Comparison of ENCODE assay signal across 16 cellular contexts in genomic region chr15:39363761-39364586, GRCh38.
DNase-seq lines count a peak whose midpoint lies in the region; ATAC-seq and TF ChIP-seq lines count a peak whose summit lies in the region.
"Had no signal": no experiment of that assay in that cellular context is flagged by ENCODE, and none has a peak within 500 bp of the region (broad histone marks: within the 10 kb centered on the region; RNA-seq: fewer than 3 reads in every experiment).

No MANE protein-coding gene starts in this region.

- H3K27me3 Mint-ChIP-seq in activated T-cell treated with anti-CD3 and anti-CD28 coated beads, Interleukin-2, amount 50 U/mL, for 4 hours (ENCODE audit: low read depth): peaks cover 12% of the 10 kb centered on the region
- H3K27me3 Mint-ChIP-seq in immature natural killer cell (ENCODE audit: low read depth in 3 of 3): peaks cover 3 to 23% (median 5%) of the 10 kb centered on the region in 3 donors

- TF ChIP-seq CTCF in PC-3 (conservative IDR thresholded peaks at IDR 0.05; ENCODE audit: low read depth, low read length): no peak
- TF ChIP-seq CTCF in epithelial cell of esophagus (IDR thresholded peaks at IDR 0.05; ENCODE audit: insufficient read depth, low read depth, low read length, missing control alignments): no peak

- H3K4me1 Mint-ChIP-seq in activated T-cell treated with anti-CD3 and anti-CD28 coated beads, Interleukin-2, amount 50 U/mL, for 4 hours (ENCODE audit: low read depth): no peaks in the 10 kb centered on the region
- no peaks in the 10 kb centered on the region for H3K4me1 Mint-ChIP-seq in immature natural killer cell

- intact Hi-C loops in PC-3 (cut with micrococcal nuclease): no loop called here

- H3K27ac ChIP-seq in PC-3 (ENCODE audit: low read length): no peak overlapping the region
- H3K27ac ChIP-seq: psoas muscle, SK-N-MC had no signal

- H3K9ac ChIP-seq in PC-3 (ENCODE audit: low read length): no peak overlapping the region

- peak; percentile 96 for DNase-seq in EH (ENCODE audit: low read depth)
- peak; percentile 55 for DNase-seq in PC-3
- DNase-seq in epithelial cell of esophagus (ENCODE audit: low read depth): peak; percentile 63
- DNase-seq in myocyte (ENCODE audit: low read depth): peak; percentile 56
- no peak for DNase-seq in GF-D8 (lab: John Stamatoyannopoulos, UW)
- DNase-seq in activated T-cell treated with anti-CD3 and anti-CD28 coated beads, Interleukin-2, amount 50 U/mL, for 4 hours: no peak
- DNase-seq in immature natural killer cell: no peak
- DNase-seq: activated naive CD4-positive, alpha-beta T cell treated with anti-CD3 and anti-CD28 coated beads for 36 hours; C1 segment of cervical spinal cord; cerebellar nuclear complex; psoas muscle; stimulated activated CD4-positive, alpha-beta T cell treated with anti-CD3 and anti-CD28 coated beads, Interleukin-2, amount 100 ng/mL, for 48 hours; uterus had no signal

- no peak overlapping the region for H3K27ac Mint-ChIP-seq in immature natural killer cell
- H3K27ac Mint-ChIP-seq: activated naive CD4-positive, alpha-beta T cell treated with anti-CD3 and anti-CD28 coated beads for 36 hours had no signal

- H3K4me2 ChIP-seq in PC-3 (ENCODE audit: low read length): no peak overlapping the region

- peaks cover 11% of the 10 kb centered on the region for H3K4me1 ChIP-seq in PC-3 (ENCODE audit: insufficient read depth, low read length)
- H3K4me1 ChIP-seq: HAP-1, psoas muscle had no signal

- H2AFZ ChIP-seq in PC-3 (ENCODE audit: low read length): no peak overlapping the region

- H3K36me3 ChIP-seq in PC-3 (ENCODE audit: low read depth, low read length): no peaks in the 10 kb centered on the region
- H3K36me3 ChIP-seq: HAP-1, uterus had no signal

- CTCF ChIA-PET in PC-3 (lab: Charles Lee): no interaction called here

- H3F3A ChIP-seq in PC-3 (ENCODE audit: low read length, unreplicated experiment): no peaks in the 10 kb centered on the region

- H3K27me3 ChIP-seq in PC-3 (ENCODE audit: low read length): no peaks in the 10 kb centered on the region
- H3K27me3 ChIP-seq: uterus had no signal

- H3K4me3 ChIP-seq in PC-3 (ENCODE audit: low read length) (no peak overlapping the region), epithelial cell of esophagus (ENCODE audit: low read length) (no peak overlapping the region)
- H3K4me3 ChIP-seq: HAP-1, psoas muscle, SK-N-MC, uterus had no signal

- no peak overlapping the region for H3K4me3 Mint-ChIP-seq in activated T-cell treated with anti-CD3 and anti-CD28 coated beads, Interleukin-2, amount 50 U/mL, for 4 hours
- no peak overlapping the region for H3K4me3 Mint-ChIP-seq in immature natural killer cell
- H3K4me3 Mint-ChIP-seq: activated naive CD4-positive, alpha-beta T cell treated with anti-CD3 and anti-CD28 coated beads for 36 hours had no signal

- H3K79me2 ChIP-seq in PC-3 (ENCODE audit: low read length): no peaks in the 10 kb centered on the region

- no peaks in the 10 kb centered on the region for H3K9me3 ChIP-seq in PC-3 (ENCODE audit: low read length)
- H3K9me3 ChIP-seq: HAP-1, psoas muscle, uterus had no signal

- no peaks in the 10 kb centered on the region for H3K36me3 Mint-ChIP-seq in activated T-cell treated with anti-CD3 and anti-CD28 coated beads, Interleukin-2, amount 50 U/mL, for 4 hours (ENCODE audit: insufficient read depth)
- peaks cover 0 to 4% (median 0%) of the 10 kb centered on the region in 3 donors for H3K36me3 Mint-ChIP-seq in immature natural killer cell

- peaks cover 4% of the 10 kb centered on the region for H3K9me3 Mint-ChIP-seq in activated T-cell treated with anti-CD3 and anti-CD28 coated beads, Interleukin-2, amount 50 U/mL, for 4 hours
- peaks cover 0 to 4% (median 2%) of the 10 kb centered on the region in 6 donors for H3K9me3 Mint-ChIP-seq in immature natural killer cell
- H3K9me3 Mint-ChIP-seq: activated naive CD4-positive, alpha-beta T cell treated with anti-CD3 and anti-CD28 coated beads for 36 hours had no signal

- H3K9me2 ChIP-seq in PC-3 (replicated peaks; ENCODE audit: low read length): no peaks in the 10 kb centered on the region

- BruUV-seq in PC-3 (replicated peaks; lab: Mats Ljungman, UMichigan): no TSS peak

- no peaks in the 10 kb centered on the region for H4K20me1 ChIP-seq in PC-3 (ENCODE audit: low read length)

- POLR2A ChIA-PET in PC-3 (lab: Charles Lee; ENCODE audit: unreplicated experiment): no interaction called here

- ATAC-seq in PC-3: no peak
- no peak for ATAC-seq in activated T-cell treated with anti-CD3 and anti-CD28 coated beads, Interleukin-2, amount 50 U/mL, for 4 hours
- no peak for ATAC-seq in GM21528 (IDR thresholded peaks at IDR 0.05; ENCODE audit: low FRiP score, unreplicated experiment)
- ATAC-seq: psoas muscle had no signal

Comparison
In these comparisons a context has a peak if more than half of its experiments do, and no peak if none do; other contexts are left out.
1. DNase-seq: peak in EH (single experiment), PC-3 (single experiment), epithelial cell of esophagus (single experiment) and myocyte (single experiment); none in GF-D8 (single experiment), activated T-cell treated with anti-CD3 and anti-CD28 coated beads, Interleukin-2, amount 50 U/mL, for 4 hours (single experiment) and immature natural killer cell (0 of 3).